Comparison of ENCODE assay signal across 1 cellular context in genomic region chr14:91089958-91090535, GRCh38.
TF ChIP-seq lines count a peak whose summit lies in the region.

No MANE protein-coding gene starts in this region.

TF ChIP-seq in GM12878, 131 proteins besides CTCF, POLR2A, EP300 and RAD21:
- TF ChIP-seq GATAD2B (conservative IDR thresholded peaks at IDR 0.05; ENCODE audit: low read depth) (no peak), EED (IDR thresholded peaks at IDR 0.05; ENCODE audit: low read depth) (0 out of 2 replicates have a peak, but pooled peaks have one; percentile 39)
